In the genomic region with DNA sequence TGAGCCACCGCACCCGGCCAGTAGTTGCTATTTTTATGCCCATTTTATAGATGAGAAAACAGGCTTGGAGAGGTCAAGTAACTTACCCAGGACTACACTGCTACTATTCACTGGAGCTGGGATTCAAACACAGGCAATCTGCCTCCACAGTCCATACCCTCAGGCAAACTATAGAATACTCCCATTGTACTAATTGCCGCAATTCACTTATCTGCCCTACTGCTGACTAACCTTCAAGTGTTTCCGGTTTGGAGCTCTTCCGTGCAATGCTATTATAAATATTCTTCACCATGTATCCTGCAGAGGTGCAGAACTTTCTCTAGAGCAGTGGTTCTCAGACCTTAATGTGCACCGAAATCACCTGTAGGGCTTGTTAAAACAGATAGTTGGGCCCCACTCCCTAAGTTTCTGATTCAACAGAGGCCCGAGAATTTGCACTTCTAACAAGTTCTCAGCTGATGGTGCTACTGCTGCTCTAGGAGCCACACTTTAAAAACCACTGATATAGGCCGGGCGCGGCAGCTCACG, we compare ENCODE assay signal across 1 cellular context.
TF ChIP-seq lines count a peak whose summit lies in the region.

No MANE protein-coding gene starts in this region.

TF ChIP-seq in H1, 55 proteins besides CTCF, POLR2A, EP300 and RAD21:
- no peak for TF ChIP-seq RBBP5 (IDR thresholded peaks at IDR 0.05; ENCODE audit: borderline replicate concordance, low read depth, low read length)
- TF ChIP-seq YY1 (IDR thresholded peaks at IDR 0.05; ENCODE audit: low read depth, low read length) = no peak
